35 cellular contexts compared by ENCODE assay signal in the genomic region with DNA sequence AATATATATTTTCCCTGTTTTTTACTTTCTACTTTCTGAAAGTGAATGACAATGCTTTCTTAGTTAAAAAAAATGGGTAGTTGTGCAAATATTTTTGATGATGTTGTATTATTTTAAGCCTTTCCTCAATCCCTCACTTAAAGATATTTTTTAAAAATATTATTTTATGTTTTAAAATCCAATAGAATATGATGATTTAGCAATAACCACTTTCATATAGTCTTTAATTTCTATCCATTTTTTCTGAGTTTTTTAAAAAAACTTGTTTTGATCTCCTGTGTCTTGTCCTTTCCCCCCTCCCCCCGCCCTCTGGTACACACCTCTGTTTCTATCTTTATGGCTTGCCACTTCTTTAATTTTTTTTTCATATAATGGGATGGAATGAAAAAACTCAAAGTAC.
"Had no signal": no experiment of that assay in that cellular context is flagged by ENCODE, and none has a peak within 500 bp of the region (broad histone marks: within the 10 kb centered on the region; RNA-seq: fewer than 3 reads in every experiment).

No MANE protein-coding gene starts in this region.

- H3K4me3 ChIP-seq: MG63 had no signal

- DNase-seq: Kasumi-1, MG63, MM.1S, MV-4-11, NCI-H1048, NCI-H1092, NCI-H1092 treated with DMSO at 0.1 percent for 48 hours, NCI-H1105, NCI-H1105 treated with DMSO at 0.1 percent for 48 hours, NCI-H1417, NCI-H1417 treated with DMSO at 0.1 percent for 48 hours, NCI-H1436, NCI-H1436 treated with DMSO at 0.1 percent for 48 hours, NCI-H146, NCI-H1694, NCI-H1694 treated with DMSO at 0.1 percent for 48 hours, NCI-H187, NCI-H187 treated with DMSO at 0.1 percent for 48 hours, NCI-H1930, NCI-H2029, NCI-H2029 treated with DMSO at 0.1 percent for 48 hours, NCI-H2081, NCI-H2081 treated with DMSO at 0.1 percent for 48 hours, NCI-H2107, NCI-H2171, NCI-H2171 treated with DMSO at 0.1 percent for 48 hours, NCI-H2227 treated with DMSO at 0.1 percent for 48 hours, NCI-H226, NCI-H345, NCI-H446, NCI-H446 treated with DMSO at 0.1 percent for 48 hours, NCI-H510A, NCI-H510A treated with DMSO at 0.1 percent for 48 hours, NCI-H524 had no signal

- H3K9me3 ChIP-seq: MG63 had no signal

- H3K4me2 ChIP-seq: KMS-11 had no signal

- H3K36me3 ChIP-seq: MG63 had no signal

- H3K9ac ChIP-seq: KMS-11 had no signal

- H3K27ac ChIP-seq: KMS-11 had no signal

- H3K27me3 ChIP-seq: MG63 had no signal
